In the genomic region with DNA sequence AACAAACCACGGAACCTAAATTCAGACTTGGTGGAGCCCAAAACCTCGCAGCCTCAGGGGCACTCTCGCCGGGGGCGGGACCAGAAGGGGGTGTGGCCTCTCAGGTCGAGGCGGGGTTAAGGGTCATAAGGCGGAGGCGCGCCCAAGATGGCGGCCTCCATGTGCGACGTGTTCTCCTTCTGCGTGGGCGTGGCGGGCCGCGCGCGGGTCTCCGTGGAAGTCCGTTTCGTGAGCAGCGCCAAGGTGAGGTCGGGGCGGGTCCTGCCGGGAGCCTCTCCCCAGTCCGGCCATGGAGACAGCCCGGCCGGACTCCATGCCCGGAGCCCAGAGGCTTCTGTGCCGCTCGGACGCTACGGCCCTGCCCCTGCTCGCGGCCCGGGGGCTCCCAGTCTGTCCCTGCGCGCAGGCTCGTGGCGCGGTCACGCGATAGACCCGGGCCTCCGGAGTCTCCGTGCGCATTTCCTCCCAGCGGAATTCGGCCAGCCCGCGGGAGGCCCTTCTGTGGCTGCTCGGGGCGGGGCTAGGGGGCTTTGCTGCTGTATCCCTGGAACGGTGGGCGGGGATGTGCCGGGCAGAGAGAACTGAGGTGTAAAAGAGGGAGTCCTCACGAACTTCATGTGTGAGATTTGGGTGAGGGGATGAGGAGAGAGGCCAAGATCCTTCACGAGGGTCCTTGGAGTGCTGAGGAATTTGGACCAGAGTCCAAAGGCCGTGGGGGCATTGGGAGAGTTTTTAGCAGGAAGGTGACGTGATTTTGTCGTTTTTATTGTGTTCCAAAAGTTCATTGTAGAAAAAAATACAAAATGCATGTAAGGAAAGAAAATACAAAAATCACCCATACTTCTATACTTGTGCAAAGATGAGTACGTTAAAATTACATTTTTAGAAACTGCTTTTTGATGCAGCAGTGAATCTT, we compare ENCODE assay signal across 1 cellular context.
TF ChIP-seq lines count a peak whose summit lies in the region.

Gene SMYD5, plus strand, starts transcription at position 126 of the 916 bp plus-strand sequence. Its CDS starts 22 bp downstream, at position 148.

TF ChIP-seq in K562, 482 proteins besides CTCF, POLR2A, EP300 and RAD21 (continued from another document):
- TF ChIP-seq, protein P1, sequence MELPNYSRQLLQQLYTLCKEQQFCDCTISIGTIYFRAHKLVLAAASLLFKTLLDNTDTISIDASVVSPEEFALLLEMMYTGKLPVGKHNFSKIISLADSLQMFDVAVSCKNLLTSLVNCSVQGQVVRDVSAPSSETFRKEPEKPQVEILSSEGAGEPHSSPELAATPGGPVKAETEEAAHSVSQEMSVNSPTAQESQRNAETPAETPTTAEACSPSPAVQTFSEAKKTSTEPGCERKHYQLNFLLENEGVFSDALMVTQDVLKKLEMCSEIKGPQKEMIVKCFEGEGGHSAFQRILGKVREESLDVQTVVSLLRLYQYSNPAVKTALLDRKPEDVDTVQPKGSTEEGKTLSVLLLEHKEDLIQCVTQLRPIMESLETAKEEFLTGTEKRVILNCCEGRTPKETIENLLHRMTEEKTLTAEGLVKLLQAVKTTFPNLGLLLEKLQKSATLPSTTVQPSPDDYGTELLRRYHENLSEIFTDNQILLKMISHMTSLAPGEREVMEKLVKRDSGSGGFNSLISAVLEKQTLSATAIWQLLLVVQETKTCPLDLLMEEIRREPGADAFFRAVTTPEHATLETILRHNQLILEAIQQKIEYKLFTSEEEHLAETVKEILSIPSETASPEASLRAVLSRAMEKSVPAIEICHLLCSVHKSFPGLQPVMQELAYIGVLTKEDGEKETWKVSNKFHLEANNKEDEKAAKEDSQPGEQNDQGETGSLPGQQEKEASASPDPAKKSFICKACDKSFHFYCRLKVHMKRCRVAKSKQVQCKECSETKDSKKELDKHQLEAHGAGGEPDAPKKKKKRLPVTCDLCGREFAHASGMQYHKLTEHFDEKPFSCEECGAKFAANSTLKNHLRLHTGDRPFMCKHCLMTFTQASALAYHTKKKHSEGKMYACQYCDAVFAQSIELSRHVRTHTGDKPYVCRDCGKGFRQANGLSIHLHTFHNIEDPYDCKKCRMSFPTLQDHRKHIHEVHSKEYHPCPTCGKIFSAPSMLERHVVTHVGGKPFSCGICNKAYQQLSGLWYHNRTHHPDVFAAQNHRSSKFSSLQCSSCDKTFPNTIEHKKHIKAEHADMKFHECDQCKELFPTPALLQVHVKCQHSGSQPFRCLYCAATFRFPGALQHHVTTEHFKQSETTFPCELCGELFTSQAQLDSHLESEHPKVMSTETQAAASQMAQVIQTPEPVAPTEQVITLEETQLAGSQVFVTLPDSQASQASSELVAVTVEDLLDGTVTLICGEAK (IDR thresholded peaks at IDR 0.05): no peak
- TF ChIP-seq, protein P1 (CRISPR knock-in tag; IDR thresholded peaks at IDR 0.05): no peak
- TF ChIP-seq NFATC3 (IDR thresholded peaks at IDR 0.05): no peak
- no peak for TF ChIP-seq CHAMP1 (IDR thresholded peaks at IDR 0.05)
- TF ChIP-seq FOXK1 (CRISPR knock-in tag; IDR thresholded peaks at IDR 0.05; ENCODE audit: borderline replicate concordance): no peak
- no peak for TF ChIP-seq MYNN (IDR thresholded peaks at IDR 0.05)
- TF ChIP-seq MYNN (CRISPR knock-in tag; IDR thresholded peaks at IDR 0.05): no peak
- peak; percentile 99 for TF ChIP-seq MXI1 (IDR thresholded peaks at IDR 0.05; ENCODE audit: low read depth, low read length)
- peak in 1 of 2 experiments; percentile 20; a peak in 1 of 4 replicates for TF ChIP-seq SIX5 (IDR thresholded peaks at IDR 0.05; ENCODE audit: borderline replicate concordance in 1 of 2, insufficient read depth in 1 of 2, low read depth in 1 of 2, low read length in 2 of 2)
- TF ChIP-seq DNMT1 (IDR thresholded peaks at IDR 0.05): no peak
- TF ChIP-seq CBX3 (IDR thresholded peaks at IDR 0.05; ENCODE audit: borderline replicate concordance in 1 of 2, low read length in 2 of 2): no peak
- no peak for TF ChIP-seq NR0B1 (IDR thresholded peaks at IDR 0.05; ENCODE audit: partially characterized antibody)
- TF ChIP-seq KAT2B (IDR thresholded peaks at IDR 0.05; ENCODE audit: low read depth, low read length): no peak
- TF ChIP-seq TAF9B (IDR thresholded peaks at IDR 0.05; ENCODE audit: partially characterized antibody): peak; percentile 65
- peak; percentile 47 for TF ChIP-seq FUS (optimal IDR thresholded peaks at IDR 0.05; ENCODE audit: low read depth, low read length)
- peak; percentile 97 for TF ChIP-seq KLF13 (tag; IDR thresholded peaks at IDR 0.05; ENCODE audit: borderline replicate concordance, low read depth)
- TF ChIP-seq ZNF444 (CRISPR knock-in tag; IDR thresholded peaks at IDR 0.05): no peak
- peak; percentile 72 for TF ChIP-seq TAF1 (IDR thresholded peaks at IDR 0.05; ENCODE audit: control insufficient read depth, extremely low read depth, insufficient read depth, low read length, severe bottlenecking)
- TF ChIP-seq KLF16 (IDR thresholded peaks at IDR 0.05): no peak
- no peak for TF ChIP-seq TAF15 (IDR thresholded peaks at IDR 0.05; ENCODE audit: low read depth, low read length)
- no peak for TF ChIP-seq ARNT (IDR thresholded peaks at IDR 0.05)
- TF ChIP-seq THAP12 (CRISPR knock-in tag; IDR thresholded peaks at IDR 0.05): 0 out of 2 replicates have a peak, but pooled peaks have one; percentile 44
- no peak for TF ChIP-seq ZNF23 (CRISPR knock-in tag; IDR thresholded peaks at IDR 0.05)
